ENCODE assay signal across 8 cellular contexts in genomic region chr20:10672579-10673127, GRCh38. TPM values are rescaled to one million over a fixed set of nuclear protein-coding genes. Genes with fewer than 3 reads are reported as not detected.
A peak's percentile ranks its signal among the peaks of the same experiment; 100 is the strongest.
DNase-seq lines count a peak whose midpoint lies in the region; ATAC-seq and TF ChIP-seq lines count a peak whose summit lies in the region.

No MANE protein-coding gene starts in this region.

- DNase-seq in activated CD4-positive, alpha-beta T cell treated with anti-CD3 and anti-CD28 coated beads for 36 hours, result peak; percentile 75
- no peak for DNase-seq in activated CD4-positive, alpha-beta T cell treated with anti-CD3 and anti-CD28 coated beads, Interleukin-2, amount 50 U/mL, for 4 hours
- DNase-seq in NCI-H510A (lab: John Stamatoyannopoulos, UW) (peak; percentile 50), fibroblast of the aortic adventitia (ENCODE audit: low read depth) (peak; percentile 62), uterus (peak; percentile 57 to 59), GM19240 (ENCODE audit: insufficient read length, low spot score) (no peak)
- no peak for DNase-seq in activated T-cell treated with anti-CD3 and anti-CD28 coated beads, Interleukin-2, amount 50 U/mL, for 4 hours

- TF ChIP-seq CTCF in fibroblast of the aortic adventitia (IDR thresholded peaks at IDR 0.05; ENCODE audit: insufficient read depth, low read length) (no peak), nephron (IDR thresholded peaks at IDR 0.05; ENCODE audit: unreplicated experiment in 3 of 3) (no peak), uterus (IDR thresholded peaks at IDR 0.05) (no peak)

- no peak for TF ChIP-seq POLR2A in uterus (IDR thresholded peaks at IDR 0.05)

- H3K4me3 ChIP-seq in fibroblast of the aortic adventitia (ENCODE audit: low read depth, low read length) (peak overlapping the region; percentile 76), uterus (peak overlapping the region; percentile 72 to 88)

- H3K27ac Mint-ChIP-seq in activated CD4-positive, alpha-beta T cell treated with anti-CD3 and anti-CD28 coated beads for 36 hours, result no peak overlapping the region
- H3K27ac Mint-ChIP-seq in nephron, result peak overlapping the region; percentile 93 to 96 (median 95)

- peaks cover 57% of the 10 kb centered on the region for H3K27me3 Mint-ChIP-seq in activated CD4-positive, alpha-beta T cell treated with anti-CD3 and anti-CD28 coated beads for 36 hours
- peaks cover 61% of the 10 kb centered on the region for H3K27me3 Mint-ChIP-seq in activated T-cell treated with anti-CD3 and anti-CD28 coated beads, Interleukin-2, amount 50 U/mL, for 4 hours (ENCODE audit: low read depth)
- peaks cover 4% of the 10 kb centered on the region for H3K27me3 Mint-ChIP-seq in nephron (ENCODE audit: low read depth)

- H3K9me3 ChIP-seq in uterus, result no peaks in the 10 kb centered on the region

- no peaks in the 10 kb centered on the region for H3K27me3 ChIP-seq in uterus

- H3K4me1 ChIP-seq in uterus, result no peaks in the 10 kb centered on the region

- CTCF ChIA-PET in activated CD4-positive, alpha-beta T cell treated with anti-CD3 and anti-CD28 coated beads for 36 hours (lab: Charles Lee), result interaction anchor here (0.7 to 1.9 kb wide), 3 partner anchors 69 to 238 kb away, joined by 3 to 7 read pairs (median 4); partner anchors contain the start of genes MKKS and SLX4IP

- no peaks in the 10 kb centered on the region for H3K36me3 ChIP-seq in uterus

- intact Hi-C loops in activated CD4-positive, alpha-beta T cell treated with anti-CD3 and anti-CD28 coated beads for 36 hours (cut with DNase I, micrococcal nuclease), result loop anchor here (1.0 to 5.0 kb wide), 8 partner anchors 70 to 1220 kb away; partner anchors contain the start of gene MKKS (in 1 of the 2)
- intact Hi-C loops in uterus (cut with DNase I; ENCODE audit: low total_unique reads), result loop anchor here (10.0 kb wide), 2 partner anchors 238 to 602 kb away; partner anchors contain the start of genes MKKS and SLX4IP

- H3K36me3 Mint-ChIP-seq in activated CD4-positive, alpha-beta T cell treated with anti-CD3 and anti-CD28 coated beads for 36 hours (ENCODE audit: low read depth), result no peaks in the 10 kb centered on the region
- no peaks in the 10 kb centered on the region for H3K36me3 Mint-ChIP-seq in activated T-cell treated with anti-CD3 and anti-CD28 coated beads, Interleukin-2, amount 50 U/mL, for 4 hours (ENCODE audit: insufficient read depth)
- peaks cover 43% of the 10 kb centered on the region for H3K36me3 Mint-ChIP-seq in nephron (ENCODE audit: low read depth)

- POLR2A ChIA-PET in activated CD4-positive, alpha-beta T cell treated with anti-CD3 and anti-CD28 coated beads for 36 hours (lab: Charles Lee), result interaction anchor here (0.7 to 1.1 kb wide), 2 partner anchors 12 to 74 kb away, joined by 3 to 4 read pairs; no protein-coding TSS in a partner anchor

- H3K4me3 Mint-ChIP-seq in activated CD4-positive, alpha-beta T cell treated with anti-CD3 and anti-CD28 coated beads for 36 hours, result peak overlapping the region; percentile 71
- H3K4me3 Mint-ChIP-seq in activated T-cell treated with anti-CD3 and anti-CD28 coated beads, Interleukin-2, amount 50 U/mL, for 4 hours, result peak overlapping the region; percentile 79
- peak overlapping the region; percentile 86 to 91 (median 87) for H3K4me3 Mint-ChIP-seq in nephron

- H3K4me1 Mint-ChIP-seq in activated CD4-positive, alpha-beta T cell treated with anti-CD3 and anti-CD28 coated beads for 36 hours, result peaks cover 21% of the 10 kb centered on the region
- H3K4me1 Mint-ChIP-seq in activated T-cell treated with anti-CD3 and anti-CD28 coated beads, Interleukin-2, amount 50 U/mL, for 4 hours (ENCODE audit: low read depth), result peaks cover 30% of the 10 kb centered on the region
- H3K4me1 Mint-ChIP-seq in nephron, result peaks cover 47% of the 10 kb centered on the region

- ATAC-seq in activated CD4-positive, alpha-beta T cell treated with anti-CD3 and anti-CD28 coated beads for 36 hours, result peak; percentile 12
- peak; percentile 39 to 58 for ATAC-seq in activated T-cell treated with anti-CD3 and anti-CD28 coated beads, Interleukin-2, amount 50 U/mL, for 4 hours

- H3K27ac ChIP-seq in uterus, result peak overlapping the region; percentile 99 to 100

- no peaks in the 10 kb centered on the region for H3K9me3 Mint-ChIP-seq in activated CD4-positive, alpha-beta T cell treated with anti-CD3 and anti-CD28 coated beads for 36 hours (ENCODE audit: low read depth)
- no peaks in the 10 kb centered on the region for H3K9me3 Mint-ChIP-seq in activated T-cell treated with anti-CD3 and anti-CD28 coated beads, Interleukin-2, amount 50 U/mL, for 4 hours
- no peaks in the 10 kb centered on the region for H3K9me3 Mint-ChIP-seq in nephron

RNA-seq across cellular contexts. Expression of gene JAG1, which starts 1.1 kb away (rescaled TPM):
- under 1 TPM; 0.30 to 0.44 TPM for total RNA-seq in activated CD4-positive, alpha-beta T cell treated with anti-CD3 and anti-CD28 coated beads for 36 hours
- total RNA-seq in activated T-cell treated with anti-CD3 and anti-CD28 coated beads, Interleukin-2, amount 50 U/mL, for 4 hours, result under 1 TPM; 0.33 to 0.47 (median 0.38) TPM
- total RNA-seq in fibroblast of the aortic adventitia (ENCODE audit: low replicate concordance), result 39.2 and 46.7 TPM in 2 replicates
- 100 to 1,000 TPM in 2 of 4 donors, 10 to 100 TPM in 2; 53.8 to 154 (median 111) TPM for total RNA-seq in uterus

Comparison
In these comparisons a context has a peak if more than half of its experiments do, and no peak if none do; other contexts are left out.
1. DNase-seq: peak in activated CD4-positive, alpha-beta T cell treated with anti-CD3 and anti-CD28 coated beads for 36 hours (single experiment), NCI-H510A (single experiment), fibroblast of the aortic adventitia (single experiment) and uterus (2 of 2); none in activated CD4-positive, alpha-beta T cell treated with anti-CD3 and anti-CD28 coated beads, Interleukin-2, amount 50 U/mL, for 4 hours (0 of 2), activated T-cell treated with anti-CD3 and anti-CD28 coated beads, Interleukin-2, amount 50 U/mL, for 4 hours (single experiment) and GM19240 (single experiment).
2. RNA of gene JAG1, which starts 1.1 kb away (total RNA-seq): 53.8 to 154 TPM in uterus and 39.2 to 46.7 TPM in fibroblast of the aortic adventitia; 0.30 to 0.44 TPM in activated CD4-positive, alpha-beta T cell treated with anti-CD3 and anti-CD28 coated beads for 36 hours and 0.33 to 0.47 TPM in activated T-cell treated with anti-CD3 and anti-CD28 coated beads, Interleukin-2, amount 50 U/mL, for 4 hours; every median in the first group is over 10 times any median in the second.
3. Peak in every context shown above with its lines, with median percentiles within 50 percentile points of each other: H3K4me3 Mint-ChIP-seq.